16 cellular contexts compared by ENCODE assay signal in the genomic region with DNA sequence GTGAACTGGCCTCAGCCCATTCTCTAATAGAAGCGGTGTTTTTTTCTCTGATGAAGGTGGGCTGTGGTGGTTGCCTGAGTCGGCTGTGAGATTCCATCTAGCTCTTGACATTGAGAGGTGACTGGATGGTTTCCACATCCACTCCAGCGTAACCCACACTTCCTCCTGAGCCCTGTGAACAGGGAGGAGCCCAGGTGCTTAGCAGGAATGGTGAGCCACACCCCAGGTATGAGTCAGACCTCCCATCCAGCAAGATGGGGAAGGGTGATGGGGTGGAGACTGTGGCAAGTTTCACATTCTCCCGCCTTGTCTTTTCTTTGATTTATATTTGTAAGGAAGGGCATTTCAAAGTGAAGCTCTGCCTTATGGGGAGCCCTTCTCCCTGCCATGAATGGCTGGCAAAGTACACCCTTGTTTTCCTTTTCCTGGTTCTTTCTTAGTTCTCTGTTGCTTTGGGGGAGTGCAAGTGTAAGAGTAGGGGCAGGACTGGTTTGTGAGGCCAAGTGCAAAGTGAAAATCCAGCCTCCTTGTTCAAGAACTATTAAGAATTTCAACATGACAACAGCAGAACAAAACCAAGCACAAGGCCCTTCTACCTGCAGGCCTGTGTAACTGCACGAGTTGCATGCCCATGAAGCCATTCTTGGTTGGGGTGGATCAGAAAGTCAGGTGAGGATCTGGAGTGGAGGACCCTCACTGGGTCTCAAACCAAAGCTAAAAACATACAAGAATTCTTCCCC. TPM values are rescaled to one million over a fixed set of nuclear protein-coding genes. Genes with fewer than 3 reads are reported as not detected.
DNase-seq lines count a peak whose midpoint lies in the region; ATAC-seq and TF ChIP-seq lines count a peak whose summit lies in the region.
"Had no signal": no experiment of that assay in that cellular context is flagged by ENCODE, and none has a peak within 500 bp of the region (broad histone marks: within the 10 kb centered on the region; RNA-seq: fewer than 3 reads in every experiment).

No MANE protein-coding gene starts in this region.

- TF ChIP-seq CTCF in Peyer's patch (IDR thresholded peaks at IDR 0.05) (no peak), left lung (IDR thresholded peaks at IDR 0.05) (no peak)

- peak overlapping the region in 1 of 2 donors; percentile 67 for H3K27ac Mint-ChIP-seq in stimulated activated naive CD8-positive, alpha-beta T cell treated with anti-CD3 and anti-CD28 coated beads, Interleukin-15, amount 100 ng/mL, for 72 hours

- H3K4me3 Mint-ChIP-seq in stimulated activated naive CD8-positive, alpha-beta T cell treated with anti-CD3 and anti-CD28 coated beads, Interleukin-15, amount 100 ng/mL, for 72 hours = no peak overlapping the region

- no peak overlapping the region for H3K27ac ChIP-seq in Peyer's patch
- H3K27ac ChIP-seq in left lung = peak overlapping the region; percentile 59 to 66
- H3K27ac ChIP-seq: parathyroid adenoma, SJCRH30, tibial artery had no signal

- H3K36me3 ChIP-seq in Peyer's patch (no peaks in the 10 kb centered on the region), left lung (no peaks in the 10 kb centered on the region)
- H3K36me3 ChIP-seq: SJCRH30, tibial artery had no signal

- intact Hi-C loops in left lung (cut with DNase I) = no loop called here

- H3K9me3 ChIP-seq in Peyer's patch (no peaks in the 10 kb centered on the region), left lung (no peaks in the 10 kb centered on the region)
- H3K9me3 ChIP-seq: SJCRH30, tibial artery had no signal

- H3K4me3 ChIP-seq in Peyer's patch (no peak overlapping the region), left lung (no peak overlapping the region)
- H3K4me3 ChIP-seq: K562, SJCRH30, tibial artery had no signal

- H3K4me1 ChIP-seq in Peyer's patch (no peaks in the 10 kb centered on the region), left lung (peaks cover 0 to 3% of the 10 kb centered on the region in 2 donors)
- H3K4me1 ChIP-seq: parathyroid adenoma, SJCRH30, tibial artery had no signal

- no peak for TF ChIP-seq POLR2A in Peyer's patch (IDR thresholded peaks at IDR 0.05)

- no peak for DNase-seq in stimulated activated naive CD8-positive, alpha-beta T cell treated with anti-CD3 and anti-CD28 coated beads, Interleukin-15, Interleukin-2, amounts not matched to agents 100 U/mL and 50 U/mL, for 24 hours
- DNase-seq in stimulated activated naive CD8-positive, alpha-beta T cell treated with anti-CD3 and anti-CD28 coated beads, Interleukin-15, amount 100 ng/mL, for 72 hours = no peak
- DNase-seq in Peyer's patch (peak in 2 of 3 donors; percentile 66 to 78), left lung (peak in 1 of 2 donors; percentile 79), NCI-H1105 treated with DMSO at 0.1 percent for 48 hours (lab: John Stamatoyannopoulos, UW) (no peak), HuH-7 (ENCODE audit: low spot score) (no peak)
- DNase-seq: activated CD4-positive, alpha-beta T cell treated with anti-CD3 and anti-CD28 coated beads, Interleukin-2, amount 50 U/mL, for 4 hours; activated effector memory CD4-positive, alpha-beta T cell treated with Interleukin-2 at 50 U/mL for 16 hours; dermis blood vessel endothelial cell; midbrain; SJCRH30; tibial artery had no signal

- H3K27me3 Mint-ChIP-seq in stimulated activated naive CD8-positive, alpha-beta T cell treated with anti-CD3 and anti-CD28 coated beads, Interleukin-15, amount 100 ng/mL, for 72 hours = no peaks in the 10 kb centered on the region

- no peaks in the 10 kb centered on the region for H3K27me3 ChIP-seq in Peyer's patch
- H3K27me3 ChIP-seq in left lung = no peaks in the 10 kb centered on the region
- H3K27me3 ChIP-seq: SJCRH30, tibial artery had no signal

- H3K9me3 Mint-ChIP-seq in stimulated activated naive CD8-positive, alpha-beta T cell treated with anti-CD3 and anti-CD28 coated beads, Interleukin-15, amount 100 ng/mL, for 72 hours = no peaks in the 10 kb centered on the region

- ATAC-seq in stimulated activated naive CD8-positive, alpha-beta T cell treated with anti-CD3 and anti-CD28 coated beads, Interleukin-15, Interleukin-2, amounts not matched to agents 100 U/mL and 50 U/mL, for 24 hours = peak; percentile 32
- ATAC-seq in stimulated activated naive CD8-positive, alpha-beta T cell treated with anti-CD3 and anti-CD28 coated beads, Interleukin-15, amount 100 ng/mL, for 72 hours = no peak
- ATAC-seq in left lung (peak; percentile 98), GM18867 (IDR thresholded peaks at IDR 0.05; ENCODE audit: unreplicated experiment) (no peak), HG02623 (IDR thresholded peaks at IDR 0.05; ENCODE audit: unreplicated experiment) (no peak)
- ATAC-seq: K562 had no signal

- peaks cover 18% of the 10 kb centered on the region for H3K4me1 Mint-ChIP-seq in stimulated activated naive CD8-positive, alpha-beta T cell treated with anti-CD3 and anti-CD28 coated beads, Interleukin-15, amount 100 ng/mL, for 72 hours

RNA-seq across cellular contexts. Expression of gene TPRG1, which starts 4.6 kb away (rescaled TPM):
- total RNA-seq in Peyer's patch (10 to 100 TPM in 1 of 4 donors, 1 to 10 TPM in 1, under 1 TPM in 1, not detected in 1; 0.66 to 23.1 (median 5.6) TPM), left lung (10 to 100 TPM in 1 of 2 donors, 1 to 10 TPM in 1; 5.0 to 12.8 TPM)
- total RNA-seq: dermis blood vessel endothelial cell, K562 had no signal

Comparison
In these comparisons a context has a peak if more than half of its experiments do, and no peak if none do; other contexts are left out.
1. ATAC-seq: peak in stimulated activated naive CD8-positive, alpha-beta T cell treated with anti-CD3 and anti-CD28 coated beads, Interleukin-15, Interleukin-2, amounts not matched to agents 100 U/mL and 50 U/mL, for 24 hours (single experiment) and left lung (single experiment); none in stimulated activated naive CD8-positive, alpha-beta T cell treated with anti-CD3 and anti-CD28 coated beads, Interleukin-15, amount 100 ng/mL, for 72 hours (single experiment), GM18867 (single experiment) and HG02623 (single experiment).
2. DNase-seq: peak in Peyer's patch (2 of 3); none in stimulated activated naive CD8-positive, alpha-beta T cell treated with anti-CD3 and anti-CD28 coated beads, Interleukin-15, Interleukin-2, amounts not matched to agents 100 U/mL and 50 U/mL, for 24 hours (single experiment), stimulated activated naive CD8-positive, alpha-beta T cell treated with anti-CD3 and anti-CD28 coated beads, Interleukin-15, amount 100 ng/mL, for 72 hours (0 of 2), NCI-H1105 treated with DMSO at 0.1 percent for 48 hours (single experiment) and HuH-7 (single experiment).
3. H3K27ac ChIP-seq: peak in left lung (2 of 2); none in Peyer's patch (0 of 4).